In genomic region chr7:74606909-74607255, GRCh38 we compare ENCODE assay signal across 8 cellular contexts. TPM values are rescaled to one million over a fixed set of nuclear protein-coding genes. Genes with fewer than 3 reads are reported as not detected.
A peak's percentile ranks its signal among the peaks of the same experiment; 100 is the strongest.
DNase-seq lines count a peak whose midpoint lies in the region; ATAC-seq, FAIRE-seq and TF ChIP-seq lines count a peak whose summit lies in the region.

No MANE protein-coding gene starts in this region.

- WGBS in ovary, 3 donors = 39 to 70% (median 40%) methylated on average over 9 of the region's 9 CpGs

- dilution Hi-C loops in endothelial cell of umbilical vein (cut with MboI; ENCODE audit: extremely low pct_ligation_motif_present, low sequenced_read_pairs) = no loop called here

- H3K4me3 ChIP-seq in CD8-positive, alpha-beta memory T cell (ENCODE audit: low read length) = peak overlapping the region; percentile 37
- H3K4me3 ChIP-seq in OCI-LY3 (ENCODE audit: low read length) (peak overlapping the region; percentile 81), endothelial cell of umbilical vein (replicated peaks in 1 of 3; ENCODE audit: insufficient read depth in 1 of 3, low read depth in 1 of 3, low read length in 3 of 3) (peak overlapping the region; percentile 27 to 45 (median 34)), ovary (peak overlapping the region; percentile 40)

- H3K36me3 ChIP-seq in CD8-positive, alpha-beta memory T cell (ENCODE audit: insufficient read depth, low read length) = no peaks in the 10 kb centered on the region
- H3K36me3 ChIP-seq in OCI-LY3 (replicated peaks; ENCODE audit: low read depth, low read length) (no peaks in the 10 kb centered on the region), endothelial cell of umbilical vein (ENCODE audit: control insufficient read depth in 2 of 2, extremely low read depth in 1 of 2, insufficient read depth in 2 of 2, low read length in 2 of 2) (no peaks in the 10 kb centered on the region), ovary (no peaks in the 10 kb centered on the region)

- no peaks in the 10 kb centered on the region for H3K27me3 ChIP-seq in CD8-positive, alpha-beta memory T cell (ENCODE audit: insufficient read depth, low read length, poor library complexity, severe bottlenecking)
- H3K27me3 ChIP-seq in OCI-LY3 (ENCODE audit: low read depth, low read length) = no peaks in the 10 kb centered on the region
- H3K27me3 ChIP-seq in endothelial cell of umbilical vein (ENCODE audit: control insufficient read depth in 2 of 2, insufficient read depth in 2 of 2, low read length in 2 of 2) = no peaks in the 10 kb centered on the region
- no peaks in the 10 kb centered on the region for H3K27me3 ChIP-seq in ovary

- ATAC-seq in HG03432 (IDR thresholded peaks at IDR 0.05; ENCODE audit: unreplicated experiment) = no peak

- POLR2A ChIA-PET in CD8-positive, alpha-beta memory T cell (lab: Charles Lee) = no interaction called here
- POLR2A ChIA-PET in endothelial cell of umbilical vein (lab: Charles Lee) = no interaction called here

- TF ChIP-seq POLR2A in endothelial cell of umbilical vein (IDR thresholded peaks at IDR 0.05; ENCODE audit: low read depth, low read length) (no peak), ovary (IDR thresholded peaks at IDR 0.05) (no peak)

- no peak for DNase-seq in CD8-positive, alpha-beta memory T cell
- DNase-seq in endothelial cell of umbilical vein (ENCODE audit: low read depth, low spot score) = no peak
- no peak for DNase-seq in ovary
- no peak for DNase-seq in AG08396 (ENCODE audit: low spot score)
- no peak for DNase-seq in dermis blood vessel endothelial cell
- no peak for DNase-seq in SW480 (ENCODE audit: low spot score)

- intact Hi-C loops in endothelial cell of umbilical vein (cut with micrococcal nuclease) (loop anchor here (2.0 to 5.0 kb wide), 2 partner anchors 20 to 50 kb away; partner anchors contain the start of gene GTF2I), ovary (cut with DNase I) (no loop called here)

- H4K20me1 ChIP-seq in OCI-LY3 (ENCODE audit: insufficient read depth, low read length) = no peaks in the 10 kb centered on the region
- no peaks in the 10 kb centered on the region for H4K20me1 ChIP-seq in endothelial cell of umbilical vein (replicated peaks; ENCODE audit: control insufficient read depth, extremely low read depth, insufficient read depth, low read length)

- no peaks in the 10 kb centered on the region for H3K9me1 ChIP-seq in endothelial cell of umbilical vein (replicated peaks; ENCODE audit: control insufficient read depth, extremely low read depth, insufficient read depth, low read length)

- peaks cover 0 to 3% of the 10 kb centered on the region in 2 donors for H3K27me3 Mint-ChIP-seq in CD8-positive, alpha-beta memory T cell

- H3K9ac ChIP-seq in OCI-LY3 (ENCODE audit: low read length) (peak overlapping the region; percentile 63), endothelial cell of umbilical vein (replicated peaks; ENCODE audit: extremely low read depth, insufficient read depth, low read length) (no peak overlapping the region)

- no TSS peak for BruUV-seq in endothelial cell of umbilical vein (replicated peaks; lab: Mats Ljungman, UMichigan)

- H3K9me3 ChIP-seq in CD8-positive, alpha-beta memory T cell (ENCODE audit: low read length) = no peaks in the 10 kb centered on the region
- H3K9me3 ChIP-seq in OCI-LY3 (ENCODE audit: insufficient read depth, low read length) (no peaks in the 10 kb centered on the region), endothelial cell of umbilical vein (replicated peaks; ENCODE audit: control insufficient read depth, insufficient read depth, low read length) (no peaks in the 10 kb centered on the region), ovary (no peaks in the 10 kb centered on the region)

- no peaks in the 10 kb centered on the region for H3K36me3 Mint-ChIP-seq in CD8-positive, alpha-beta memory T cell

- H3K27ac Mint-ChIP-seq in CD8-positive, alpha-beta memory T cell = peak overlapping the region in 1 of 8 donors; percentile 63

- FAIRE-seq in endothelial cell of umbilical vein (lab: Jason Lieb, UNC) = no peak

- peak overlapping the region; percentile 40 to 86 (median 70) for H3K4me3 Mint-ChIP-seq in CD8-positive, alpha-beta memory T cell

- TF ChIP-seq CTCF in OCI-LY3 (IDR thresholded peaks at IDR 0.05; ENCODE audit: low read depth, low read length) (no peak), endothelial cell of umbilical vein (IDR thresholded peaks at IDR 0.05; ENCODE audit: extremely low read depth in 1 of 2, insufficient read depth in 1 of 2, low read depth in 1 of 2, low read length in 2 of 2) (no peak), ovary (IDR thresholded peaks at IDR 0.05) (no peak)

- H3K27ac ChIP-seq in CD8-positive, alpha-beta memory T cell (ENCODE audit: low read depth, low read length) = no peak overlapping the region
- no peak overlapping the region for H3K27ac ChIP-seq in OCI-LY3 (ENCODE audit: low read length)
- H3K27ac ChIP-seq in endothelial cell of umbilical vein (ENCODE audit: insufficient read depth, low read depth, low read length) = no peak overlapping the region
- no peak overlapping the region for H3K27ac ChIP-seq in ovary

- H3K4me2 ChIP-seq in OCI-LY3 (ENCODE audit: low read length) (peak overlapping the region; percentile 95), endothelial cell of umbilical vein (ENCODE audit: insufficient read depth, low read length) (peak overlapping the region; percentile 60)

- CTCF ChIA-PET in CD8-positive, alpha-beta memory T cell (lab: Charles Lee) = no interaction called here
- CTCF ChIA-PET in endothelial cell of umbilical vein (lab: Charles Lee) = no interaction called here

- H3K4me1 ChIP-seq in CD8-positive, alpha-beta memory T cell (ENCODE audit: insufficient read depth, low read length) = peaks cover 6% of the 10 kb centered on the region
- H3K4me1 ChIP-seq in OCI-LY3 (ENCODE audit: low read length) (peaks cover 13% of the 10 kb centered on the region), endothelial cell of umbilical vein (ENCODE audit: control insufficient read depth, extremely low read depth, insufficient read depth, low read length) (peaks cover 10% of the 10 kb centered on the region), ovary (ENCODE audit: insufficient read depth) (peaks cover 5% of the 10 kb centered on the region)

- H2AFZ ChIP-seq in OCI-LY3 (ENCODE audit: low read depth, low read length) (peak overlapping the region; percentile 64), endothelial cell of umbilical vein (ENCODE audit: low read depth, low read length) (peak overlapping the region; percentile 53)

- H3K9me3 Mint-ChIP-seq in CD8-positive, alpha-beta memory T cell = no peaks in the 10 kb centered on the region

- no peak for TF ChIP-seq EP300 in ovary (IDR thresholded peaks at IDR 0.05)

- H3K4me1 Mint-ChIP-seq in CD8-positive, alpha-beta memory T cell = peaks cover 5 to 17% (median 12%) of the 10 kb centered on the region in 3 donors

- H3K79me2 ChIP-seq in OCI-LY3 (ENCODE audit: low read length) = no peaks in the 10 kb centered on the region
- no peaks in the 10 kb centered on the region for H3K79me2 ChIP-seq in endothelial cell of umbilical vein (ENCODE audit: control insufficient read depth, insufficient read depth, low read length)

TF ChIP-seq in endothelial cell of umbilical vein, 7 proteins besides CTCF, POLR2A, EP300 and RAD21:
- no peak for TF ChIP-seq MAX (IDR thresholded peaks at IDR 0.05; ENCODE audit: insufficient read depth, insufficient read length)
- no peak for TF ChIP-seq FOS (IDR thresholded peaks at IDR 0.05; ENCODE audit: borderline replicate concordance, insufficient read depth, low read length)
- no peak for TF ChIP-seq POLR2AphosphoS5 (IDR thresholded peaks at IDR 0.05; ENCODE audit: insufficient read depth, low read depth, low read length)
- no peak for TF ChIP-seq MYC (IDR thresholded peaks at IDR 0.05; ENCODE audit: low read depth, low read length)
- no peak for TF ChIP-seq EZH2 (IDR thresholded peaks at IDR 0.05; ENCODE audit: borderline replicate concordance, low read depth, low read length, severe bottlenecking)
- TF ChIP-seq JUN (IDR thresholded peaks at IDR 0.05; ENCODE audit: borderline replicate concordance, insufficient read depth, insufficient read length, low read depth) = no peak
- no peak for TF ChIP-seq GATA2 (IDR thresholded peaks at IDR 0.05; ENCODE audit: insufficient read depth, insufficient read length, low read depth, low read length)
TF ChIP-seq in endothelial cell of umbilical vein: peak in this region for 0.

RNA-seq across cellular contexts. Expression of gene GTF2I, which starts 50.6 kb away (rescaled TPM):
- total RNA-seq in CD8-positive, alpha-beta memory T cell = 100 to 1,000 TPM; 176 TPM
- 71.3 TPM for polyA plus RNA-seq in CD8-positive, alpha-beta memory T cell
- total RNA-seq in endothelial cell of umbilical vein (242 and 245 TPM in 2 replicates), ovary (100 to 1,000 TPM; 117 to 232 (median 204) TPM), dermis blood vessel endothelial cell (142 and 195 TPM in 2 replicates)
- polyA plus RNA-seq in endothelial cell of umbilical vein (47.6 and 68.6 TPM in 2 replicates), ovary (100 to 1,000 TPM in 1 of 2 donors, 10 to 100 TPM in 1; 49.7 to 166 TPM)
- 32.5 and 47.2 TPM in 2 replicates for polyA plus RNA-seq in endothelial cell of umbilical vein (2011; cell fraction: cytosol; rRNA removed)
- 337 and 387 TPM in 2 replicates for polyA plus RNA-seq in endothelial cell of umbilical vein (2011; cell fraction: nucleus; rRNA removed)
- polyA plus RNA-seq in endothelial cell of umbilical vein (2012) = 82.6 and 105 TPM in 2 replicates
- 72.2 and 74.0 TPM in 2 replicates for polyA minus RNA-seq in endothelial cell of umbilical vein
- polyA minus RNA-seq in endothelial cell of umbilical vein (2011; cell fraction: cytosol; rRNA and poly(A)+ RNA removed) = 36.5 TPM
- polyA minus RNA-seq in endothelial cell of umbilical vein (2011; cell fraction: nucleus; rRNA and poly(A)+ RNA removed) = 213 and 239 TPM in 2 replicates
